In genomic region chr4:4492161-4492847, GRCh38 we compare ENCODE assay signal across 8 cellular contexts. TPM values are rescaled to one million over a fixed set of nuclear protein-coding genes. Genes with fewer than 3 reads are reported as not detected.
DNase-seq lines count a peak whose midpoint lies in the region; ATAC-seq and TF ChIP-seq lines count a peak whose summit lies in the region.

No MANE protein-coding gene starts in this region.

- TF ChIP-seq CTCF in HEK293 (tag by site-specific recombination; IDR thresholded peaks at IDR 0.05) (no peak), left lung (IDR thresholded peaks at IDR 0.05) (no peak)

- POLR2A ChIA-PET in HEK293 (lab: Yijun Ruan, JAX), result no interaction called here

- H3K9me3 ChIP-seq in HEK293 (ENCODE audit: control insufficient read depth, insufficient read depth, low read depth, low read length) (no peaks in the 10 kb centered on the region), left lung (no peaks in the 10 kb centered on the region)

- intact Hi-C loops in left lung (cut with DNase I), result no loop called here

- no peaks in the 10 kb centered on the region; the same call in 1 of the 2 replicates for H3K4me1 ChIP-seq in HEK293 (ENCODE audit: control insufficient read depth, insufficient read depth, low read length)
- peaks cover 0 to 6% of the 10 kb centered on the region in 2 donors for H3K4me1 ChIP-seq in left lung

- H3K4me3 ChIP-seq in HEK293 (ENCODE audit: low read depth, low read length) (no peak overlapping the region), left lung (no peak overlapping the region)

- H3K36me3 ChIP-seq in HEK293 (ENCODE audit: control insufficient read depth in 2 of 2, insufficient read depth in 1 of 2, low read length in 2 of 2) (no peaks in the 10 kb centered on the region), left lung (no peaks in the 10 kb centered on the region)

- peak; percentile 29 for DNase-seq in OCI-M1 (lab: John Stamatoyannopoulos, UW)
- DNase-seq in lung microvascular endothelial cell (ENCODE audit: low read depth in 2 of 2), result peak; percentile 69 to 75
- no peak for DNase-seq in NCI-H446 (lab: John Stamatoyannopoulos, UW)
- DNase-seq in NCI-H2081 treated with DMSO at 0.1 percent for 48 hours (lab: John Stamatoyannopoulos, UW), result no peak
- DNase-seq in left lung, result no peak
- DNase-seq in NCI-H1694 (lab: John Stamatoyannopoulos, UW), result no peak

- peak; percentile 73 for ATAC-seq in GM18498 (IDR thresholded peaks at IDR 0.05; ENCODE audit: unreplicated experiment)
- no peak for ATAC-seq in left lung

- CTCF ChIA-PET in HEK293 (lab: Yijun Ruan, JAX), result no interaction called here

- H3K27me3 ChIP-seq in left lung, result no peaks in the 10 kb centered on the region

- no peak overlapping the region for H3K27ac ChIP-seq in HEK293 (ENCODE audit: extremely low read depth, low read depth, low read length)
- no peak overlapping the region for H3K27ac ChIP-seq in left lung

TF ChIP-seq in HEK293, 187 proteins besides CTCF, POLR2A, EP300 and RAD21:
- TF ChIP-seq PRDM6 (tag by site-specific recombination; IDR thresholded peaks at IDR 0.05), result peak; percentile 76; the same call in 1 of the 2 replicates
- TF ChIP-seq ZNF560 (tag by site-specific recombination; IDR thresholded peaks at IDR 0.05; ENCODE audit: borderline replicate concordance), result no peak
- TF ChIP-seq AEBP2 (tag by site-specific recombination; IDR thresholded peaks at IDR 0.05; ENCODE audit: borderline replicate concordance), result no peak
- peak; percentile 81 for TF ChIP-seq PRDM1 (tag by site-specific recombination; IDR thresholded peaks at IDR 0.05)
- no peak for TF ChIP-seq ZNF214 (tag by site-specific recombination; IDR thresholded peaks at IDR 0.05; ENCODE audit: borderline replicate concordance)

RNA-seq across cellular contexts. Expression of gene STX18, which starts 49.5 kb away (rescaled TPM):
- total RNA-seq in lung microvascular endothelial cell, result 13.1 and 14.1 TPM in 2 replicates
- total RNA-seq in left lung, result 10 to 100 TPM; 18.6 to 22.7 TPM

Comparison
In these comparisons a context has a peak if more than half of its experiments do, and no peak if none do; other contexts are left out.
1. DNase-seq: peak in OCI-M1 (single experiment) and lung microvascular endothelial cell (2 of 2); none in NCI-H446 (0 of 2), NCI-H2081 treated with DMSO at 0.1 percent for 48 hours (single experiment), left lung (0 of 2) and NCI-H1694 (single experiment).